8 cellular contexts compared by ENCODE assay signal in the genomic region with DNA sequence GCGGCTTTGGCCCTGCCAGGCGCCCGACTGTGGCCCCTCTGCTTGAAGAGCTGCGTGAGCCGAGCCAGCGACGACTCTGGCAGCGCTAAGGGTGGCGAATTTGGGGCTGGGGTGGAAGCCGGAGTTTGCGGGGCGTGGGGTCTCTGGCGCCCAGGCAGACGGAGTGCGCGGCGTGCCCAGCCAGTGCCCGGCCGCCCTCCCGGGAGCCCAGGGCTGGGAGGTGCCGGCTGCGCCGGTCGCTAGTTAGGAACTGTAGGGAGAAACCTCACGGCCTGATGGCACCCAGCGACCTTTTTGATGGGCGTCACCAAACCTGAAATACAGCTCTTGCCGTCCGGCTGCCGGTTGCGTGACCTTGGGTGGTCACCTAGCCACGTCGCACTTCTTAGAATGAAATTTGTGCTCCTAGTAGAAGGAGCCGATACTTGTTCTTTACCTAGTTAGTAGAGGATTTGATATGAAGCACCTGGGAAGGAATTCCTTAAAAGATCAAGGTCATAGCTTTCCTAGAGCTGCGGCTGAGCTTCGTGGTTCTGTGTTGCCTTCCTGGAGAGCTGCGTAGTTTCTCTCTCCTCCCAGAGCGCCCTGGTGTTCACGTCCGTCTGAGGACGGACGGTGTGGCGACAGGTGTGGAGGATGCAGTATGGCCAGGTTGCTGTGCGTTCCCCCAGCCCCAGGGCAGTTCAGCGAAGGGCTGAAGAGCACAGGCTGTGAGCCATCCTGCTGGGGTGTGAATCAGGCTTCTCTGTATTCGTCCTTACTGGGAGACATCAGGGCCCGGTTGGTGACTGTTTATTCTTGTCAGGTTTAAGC. TPM values are rescaled to one million over a fixed set of nuclear protein-coding genes. Genes with fewer than 3 reads are reported as not detected.
DNase-seq lines count a peak whose midpoint lies in the region; ATAC-seq and TF ChIP-seq lines count a peak whose summit lies in the region.

No MANE protein-coding gene starts in this region.

- peaks cover 6% of the 10 kb centered on the region for H3K36me3 Mint-ChIP-seq in activated CD8-positive, alpha-beta T cell treated with anti-CD3 and anti-CD28 coated beads for 36 hours (ENCODE audit: low read depth)

- in situ Hi-C loops in G401 (cut with HindIII; ENCODE audit: low sequenced_read_pairs): no loop called here

- peak overlapping the region; percentile 91 for H3K4me3 Mint-ChIP-seq in activated CD8-positive, alpha-beta T cell treated with anti-CD3 and anti-CD28 coated beads for 36 hours

- H3K27ac ChIP-seq in right atrium auricular region: peak overlapping the region; percentile 89

- H3K9ac ChIP-seq in skeletal muscle satellite cell (ENCODE audit: low read depth, low read length): peak overlapping the region; percentile 98

- TF ChIP-seq CTCF in GM12875 (IDR thresholded peaks at IDR 0.05; ENCODE audit: borderline replicate concordance, insufficient read depth, low read depth, low read length) (no peak), right atrium auricular region (IDR thresholded peaks at IDR 0.05) (no peak)
- TF ChIP-seq CTCF in activated CD8-positive, alpha-beta T cell treated with anti-CD3 and anti-CD28 coated beads for 36 hours (IDR thresholded peaks at IDR 0.05): no peak

- no peaks in the 10 kb centered on the region for H3K27me3 Mint-ChIP-seq in activated CD8-positive, alpha-beta T cell treated with anti-CD3 and anti-CD28 coated beads for 36 hours

- no peaks in the 10 kb centered on the region for H3K27me3 ChIP-seq in right atrium auricular region
- H3K27me3 ChIP-seq in skeletal muscle satellite cell (ENCODE audit: control insufficient read depth, insufficient read depth, low read length): no peaks in the 10 kb centered on the region

- H3K4me2 ChIP-seq in skeletal muscle satellite cell (ENCODE audit: low read length): peak overlapping the region; percentile 97

- CTCF ChIA-PET in activated CD8-positive, alpha-beta T cell treated with anti-CD3 and anti-CD28 coated beads for 36 hours (lab: Charles Lee): interaction anchor here (0.9 to 9.6 kb wide), 6 partner anchors 21 to 160 kb away, joined by 3 to 57 read pairs (median 4); a partner anchor contains a TSS

- no peaks in the 10 kb centered on the region for H3K9me3 ChIP-seq in right atrium auricular region
- no peaks in the 10 kb centered on the region for H3K9me3 ChIP-seq in skeletal muscle satellite cell (replicated peaks; ENCODE audit: low read length)

- POLR2A ChIA-PET in activated CD8-positive, alpha-beta T cell treated with anti-CD3 and anti-CD28 coated beads for 36 hours (lab: Charles Lee): interaction anchor here (1.0 to 3.8 kb wide), 10 partner anchors 11 to 235 kb away, joined by 3 to 23 read pairs (median 4); a partner anchor contains a TSS

- ATAC-seq in HG02885 (IDR thresholded peaks at IDR 0.05; ENCODE audit: poor library complexity, unreplicated experiment): peak; percentile 13
- ATAC-seq in activated CD8-positive, alpha-beta T cell treated with anti-CD3 and anti-CD28 coated beads for 36 hours: peak; percentile 4

- intact Hi-C loops in activated CD8-positive, alpha-beta T cell treated with anti-CD3 and anti-CD28 coated beads for 36 hours (cut with micrococcal nuclease): no loop called here

- peak overlapping the region; percentile 82 for H3K27ac Mint-ChIP-seq in activated CD8-positive, alpha-beta T cell treated with anti-CD3 and anti-CD28 coated beads for 36 hours

- DNase-seq in activated CD8-positive, alpha-beta T cell treated with anti-CD3 and anti-CD28 coated beads for 36 hours: peak; percentile 41
- DNase-seq in right atrium auricular region (ENCODE audit: low spot score) (no peak), DMS153 (lab: John Stamatoyannopoulos, UW) (no peak), G401 (ENCODE audit: low spot score) (no peak), NCI-H1048 (lab: John Stamatoyannopoulos, UW) (no peak)

- peaks cover 36% of the 10 kb centered on the region for H3K4me1 Mint-ChIP-seq in activated CD8-positive, alpha-beta T cell treated with anti-CD3 and anti-CD28 coated beads for 36 hours (ENCODE audit: low read depth)

- H3K4me1 ChIP-seq in right atrium auricular region: peaks cover 0 to 55% of the 10 kb centered on the region in 2 donors
- H3K4me1 ChIP-seq in skeletal muscle satellite cell (ENCODE audit: control insufficient read depth, insufficient read depth, low read length): peaks cover 30% of the 10 kb centered on the region

- H3K4me3 ChIP-seq in GM12875 (ENCODE audit: low read depth, low read length) (peak overlapping the region; percentile 76), right atrium auricular region (peak overlapping the region; percentile 92 to 96), skeletal muscle satellite cell (ENCODE audit: low read length) (peak overlapping the region; percentile 97)

- H3K9me3 Mint-ChIP-seq in activated CD8-positive, alpha-beta T cell treated with anti-CD3 and anti-CD28 coated beads for 36 hours: peaks cover 4% of the 10 kb centered on the region

- no peaks in the 10 kb centered on the region for H3K36me3 ChIP-seq in right atrium auricular region
- peaks cover 4% of the 10 kb centered on the region for H3K36me3 ChIP-seq in skeletal muscle satellite cell (ENCODE audit: insufficient read depth, low read length)

RNA-seq across cellular contexts. Expression of a gene that starts 0.7 kb away (rescaled TPM):
- total RNA-seq in activated CD8-positive, alpha-beta T cell treated with anti-CD3 and anti-CD28 coated beads for 36 hours: 10 to 100 TPM; 32.3 to 37.0 TPM
- total RNA-seq in right atrium auricular region: 10 to 100 TPM; 46.0 to 51.7 TPM
- 71.7 and 73.6 TPM in 2 replicates for total RNA-seq in skeletal muscle satellite cell (2012; rRNA removed)
- total RNA-seq in G401 (2014; rRNA removed; shearing (Covaris generic)): 52.5 and 54.6 TPM in 2 replicates

RNA-seq across cellular contexts. Expression of a gene that starts 41.4 kb away (rescaled TPM):
- 100 to 1,000 TPM; 136 TPM for total RNA-seq in activated CD8-positive, alpha-beta T cell treated with anti-CD3 and anti-CD28 coated beads for 36 hours
- 100 to 1,000 TPM; 104 to 140 TPM for total RNA-seq in right atrium auricular region
- 182 and 202 TPM in 2 replicates for total RNA-seq in skeletal muscle satellite cell (2012; rRNA removed)
- 265 and 287 TPM in 2 replicates for total RNA-seq in G401 (2014; rRNA removed; shearing (Covaris generic))

RNA-seq across cellular contexts. Expression of a gene that starts 56.6 kb away (rescaled TPM):
- total RNA-seq in activated CD8-positive, alpha-beta T cell treated with anti-CD3 and anti-CD28 coated beads for 36 hours: 10 to 100 TPM; 18.6 to 20.2 TPM
- total RNA-seq in right atrium auricular region: 1 to 10 TPM; 4.4 to 7.5 TPM
- total RNA-seq in skeletal muscle satellite cell (2012; rRNA removed): 7.0 and 17.7 TPM in 2 replicates
- 3.6 and 8.8 TPM in 2 replicates for total RNA-seq in G401 (2014; rRNA removed; shearing (Covaris generic))
